In the genomic region with DNA sequence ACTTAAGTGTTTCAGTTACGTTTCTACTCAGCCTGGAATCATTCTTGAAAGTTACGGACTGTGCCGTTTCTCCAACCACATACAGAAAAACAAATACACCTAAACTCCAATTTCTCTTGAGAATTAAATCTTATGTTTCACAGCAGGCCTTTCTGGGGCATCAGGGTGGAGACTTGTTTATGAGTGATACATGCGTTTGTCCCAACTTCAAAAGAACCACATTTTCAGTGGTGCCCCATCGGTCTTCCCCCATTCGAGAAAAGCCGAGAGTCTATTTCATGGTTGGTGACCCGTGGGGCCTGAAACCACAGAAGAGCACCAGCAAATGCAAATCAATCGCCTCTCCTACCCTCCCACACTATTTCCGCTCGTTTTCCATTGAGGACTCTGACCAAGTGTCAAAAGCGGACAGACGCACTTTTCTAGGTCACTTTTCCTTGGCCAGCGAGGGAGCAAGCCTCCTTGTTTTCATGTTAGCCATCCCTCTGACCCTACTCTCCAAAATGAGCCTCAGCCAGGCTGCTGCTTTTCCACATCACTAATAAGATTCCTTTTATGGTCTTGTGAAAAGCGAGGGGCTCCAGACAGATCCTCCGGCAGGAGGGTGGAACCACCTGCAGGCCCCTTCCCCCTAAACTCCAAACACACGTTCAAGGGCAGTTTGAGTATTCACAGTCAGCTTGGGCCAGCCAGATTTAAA, we compare ENCODE assay signal across 8 cellular contexts. TPM values are rescaled to one million over a fixed set of nuclear protein-coding genes. Genes with fewer than 3 reads are reported as not detected.
A peak's percentile ranks its signal among the peaks of the same experiment; 100 is the strongest.
DNase-seq lines count a peak whose midpoint lies in the region; ATAC-seq and TF ChIP-seq lines count a peak whose summit lies in the region.

No MANE protein-coding gene starts in this region.

- H3K27me3 Mint-ChIP-seq in GM23338 (ENCODE audit: insufficient read depth, low read depth, poor library complexity), result peaks cover 18% of the 10 kb centered on the region

- TF ChIP-seq CTCF in GM12865 (IDR thresholded peaks at IDR 0.05; ENCODE audit: insufficient read depth, low read depth, low read length, missing control alignments) (no peak), GM23338 (conservative IDR thresholded peaks at IDR 0.05; ENCODE audit: low read depth in 2 of 2) (no peak), OCI-LY3 (IDR thresholded peaks at IDR 0.05; ENCODE audit: low read depth, low read length) (no peak), fibroblast of villous mesenchyme (IDR thresholded peaks at IDR 0.05; ENCODE audit: insufficient read depth, low read depth, low read length) (no peak), smooth muscle cell (IDR thresholded peaks at IDR 0.05; ENCODE audit: borderline replicate concordance, insufficient read depth, poor library complexity, severe bottlenecking) (no peak)

- H3K4me2 ChIP-seq in GM23338 (peak overlapping the region; percentile 99), OCI-LY3 (ENCODE audit: low read length) (peak overlapping the region; percentile 99), smooth muscle cell (peak overlapping the region; percentile 95)

- H3K9me3 Mint-ChIP-seq in GM23338, result no peaks in the 10 kb centered on the region

- peak overlapping the region; percentile 91 for H3K4me3 Mint-ChIP-seq in GM23338

- ATAC-seq in GM23338 (no peak), HG03521 (IDR thresholded peaks at IDR 0.05; ENCODE audit: unreplicated experiment) (no peak)

- H3K4me1 ChIP-seq in GM23338 (ENCODE audit: insufficient read depth) (peaks cover 59% of the 10 kb centered on the region), OCI-LY3 (ENCODE audit: low read length) (peaks cover 37% of the 10 kb centered on the region), smooth muscle cell (ENCODE audit: low read depth) (peaks cover 59% of the 10 kb centered on the region)

- H3K27me3 ChIP-seq in GM23338 (ENCODE audit: insufficient read depth) (peaks cover 8% of the 10 kb centered on the region; the same call in 1 of the 2 replicates), OCI-LY3 (ENCODE audit: low read depth, low read length) (peaks cover 43% of the 10 kb centered on the region), smooth muscle cell (ENCODE audit: low read depth) (no peaks in the 10 kb centered on the region)

- H3K36me3 ChIP-seq in GM23338 (ENCODE audit: insufficient read depth), result no peaks in the 10 kb centered on the region
- no peaks in the 10 kb centered on the region for H3K36me3 ChIP-seq in OCI-LY3 (replicated peaks; ENCODE audit: low read depth, low read length)
- H3K36me3 ChIP-seq in smooth muscle cell (ENCODE audit: low read depth), result no peaks in the 10 kb centered on the region

- H3K79me2 ChIP-seq in GM23338 (replicated peaks; ENCODE audit: insufficient read depth) (peaks cover 73% of the 10 kb centered on the region), OCI-LY3 (ENCODE audit: low read length) (no peaks in the 10 kb centered on the region), smooth muscle cell (ENCODE audit: low read depth) (peaks cover 75% of the 10 kb centered on the region)

- no peak overlapping the region for H2AFZ ChIP-seq in GM23338
- H2AFZ ChIP-seq in OCI-LY3 (ENCODE audit: low read depth, low read length), result peak overlapping the region; percentile 37
- H2AFZ ChIP-seq in smooth muscle cell (ENCODE audit: low read depth), result no peak overlapping the region

- H3K27ac ChIP-seq in GM23338 (ENCODE audit: low read depth) (no peak overlapping the region), OCI-LY3 (ENCODE audit: low read length) (peak overlapping the region; percentile 61), smooth muscle cell (ENCODE audit: low read depth) (peak overlapping the region; percentile 94)

- no peaks in the 10 kb centered on the region for H3K9me2 ChIP-seq in GM23338 (ENCODE audit: insufficient read depth)

- H3F3A ChIP-seq in GM23338 (replicated peaks; ENCODE audit: low read depth), result 0 out of 2 replicates have a peak, but pooled peaks cover 5% of the 10 kb centered on the region
- no peaks in the 10 kb centered on the region for H3F3A ChIP-seq in smooth muscle cell (ENCODE audit: low read depth)

- H3K36me3 Mint-ChIP-seq in GM23338 (ENCODE audit: low read depth), result peaks cover 39% of the 10 kb centered on the region

- peak overlapping the region; percentile 44 for H3K27ac Mint-ChIP-seq in GM23338

- H3K9me3 ChIP-seq in OCI-LY3 (ENCODE audit: insufficient read depth, low read length) (no peaks in the 10 kb centered on the region), smooth muscle cell (replicated peaks; ENCODE audit: low read depth) (no peaks in the 10 kb centered on the region)

- DNase-seq in GM12865 (ENCODE audit: low read depth) (peak; percentile 91), GM23338 (ENCODE audit: low spot score) (no peak), fibroblast of villous mesenchyme (ENCODE audit: low read depth) (peak; percentile 32), smooth muscle cell (lab: John Stamatoyannopoulos, UW; ENCODE audit: unreplicated experiment) (no peak), putamen (ENCODE audit: low spot score) (no peak), midbrain (lab: John Stamatoyannopoulos, UW) (no peak)

- H4K20me1 ChIP-seq in GM23338 (replicated peaks; ENCODE audit: insufficient read depth) (no peaks in the 10 kb centered on the region), OCI-LY3 (ENCODE audit: insufficient read depth, low read length) (no peaks in the 10 kb centered on the region), smooth muscle cell (ENCODE audit: low read depth) (peaks cover 75% of the 10 kb centered on the region)

- peaks cover 65% of the 10 kb centered on the region for H3K4me1 Mint-ChIP-seq in GM23338

- H3K9ac ChIP-seq in OCI-LY3 (ENCODE audit: low read length), result peak overlapping the region; percentile 56
- peak overlapping the region; percentile 26 for H3K9ac ChIP-seq in smooth muscle cell (ENCODE audit: low read depth)

- WGBS in smooth muscle cell (ENCODE audit: low lambda C conversion rate), result 21% methylated on average over 17 of the region's 17 CpGs

- H3K4me3 ChIP-seq in GM12865 (ENCODE audit: low read depth, low read length) (peak overlapping the region; percentile 92), GM23338 (peak overlapping the region; percentile 92), OCI-LY3 (ENCODE audit: low read length) (peak overlapping the region; percentile 73), fibroblast of villous mesenchyme (ENCODE audit: low read depth, low read length) (peak overlapping the region; percentile 84), smooth muscle cell (peak overlapping the region; percentile 80)

TF ChIP-seq in GM23338, 12 proteins besides CTCF, POLR2A, EP300 and RAD21 (continues in another document):
- no peak for TF ChIP-seq EZH2phosphoT487 (IDR thresholded peaks at IDR 0.05; ENCODE audit: unreplicated experiment)
- no peak for TF ChIP-seq ETS1 (IDR thresholded peaks at IDR 0.05)
- TF ChIP-seq ZNF114 (CRISPR knock-in tag; IDR thresholded peaks at IDR 0.05), result no peak
- TF ChIP-seq ZNF331 (CRISPR knock-in tag; IDR thresholded peaks at IDR 0.05; ENCODE audit: low read depth), result no peak
- TF ChIP-seq JUNB (IDR thresholded peaks at IDR 0.05; ENCODE audit: unreplicated experiment), result no peak
- TF ChIP-seq NANOG (IDR thresholded peaks at IDR 0.05; ENCODE audit: borderline replicate concordance), result no peak
- no peak for TF ChIP-seq CREB1 (CRISPR knock-in tag; IDR thresholded peaks at IDR 0.05; ENCODE audit: low read depth)
- no peak for TF ChIP-seq STAT1 (IDR thresholded peaks at IDR 0.05; ENCODE audit: unreplicated experiment)
- TF ChIP-seq POLR2AphosphoS5 (IDR thresholded peaks at IDR 0.05; ENCODE audit: low read depth), result no peak
- TF ChIP-seq EZH2 (IDR thresholded peaks at IDR 0.05; ENCODE audit: low read depth, unreplicated experiment), result no peak
- TF ChIP-seq REST (IDR thresholded peaks at IDR 0.05; ENCODE audit: unreplicated experiment), result no peak

RNA-seq across cellular contexts. Expression of gene JAG1, which starts 3.1 kb away (rescaled TPM):
- 42.0 and 46.5 TPM in 2 replicates for total RNA-seq in GM23338 (2014; rRNA removed; shearing (Covaris generic))
- polyA plus RNA-seq in GM23338 (2016; fragmentation: Nextera tagmentation; extraction: Ambion mirVana), result 7.1 and 9.7 TPM in 2 replicates
- total RNA-seq in fibroblast of villous mesenchyme, result 12.1 and 16.1 TPM in 2 replicates
- 126 and 135 TPM in 2 replicates for total RNA-seq in smooth muscle cell
- 45.0 and 73.6 TPM in 2 replicates for polyA plus RNA-seq in smooth muscle cell

Comparison
In these comparisons a context has a peak if more than half of its experiments do, and no peak if none do; other contexts are left out.
1. DNase-seq: peak in GM12865 (single experiment) and fibroblast of villous mesenchyme (single experiment); none in GM23338 (single experiment), smooth muscle cell (single experiment), putamen (single experiment) and midbrain (single experiment).
2. Peak in every context shown above with its lines, with median percentiles within 50 percentile points of each other: H3K4me3 ChIP-seq and H3K4me2 ChIP-seq.